In the genomic region with DNA sequence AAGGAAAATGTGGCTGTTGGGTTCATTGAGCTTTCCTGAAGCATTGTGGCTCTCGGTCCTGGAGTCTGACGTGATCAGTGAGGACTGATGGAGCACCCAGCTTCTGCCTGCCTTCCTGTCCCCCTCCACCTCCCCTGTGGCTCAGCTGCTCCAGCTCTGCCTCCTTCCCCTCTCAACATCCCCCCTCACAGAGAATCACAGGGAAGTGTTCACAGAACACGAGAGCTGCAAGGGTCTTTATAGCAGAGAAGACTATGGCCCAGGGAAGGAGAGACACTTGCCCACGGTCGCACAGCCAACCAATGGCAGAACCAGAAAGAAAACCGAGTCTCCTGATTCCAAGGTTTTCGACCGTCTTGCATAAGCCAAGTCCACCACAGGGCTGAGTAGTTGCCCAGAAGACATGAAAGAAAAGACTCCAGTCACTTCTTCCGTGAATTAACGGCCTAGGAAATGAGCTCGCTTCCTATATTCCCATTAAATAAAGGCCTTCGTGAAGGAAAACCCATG, we compare ENCODE assay signal across 1 cellular context.
TF ChIP-seq lines count a peak whose summit lies in the region.

No MANE protein-coding gene starts in this region.

TF ChIP-seq in GM23338, 12 proteins besides CTCF, POLR2A, EP300 and RAD21 (continued from another document):
- TF ChIP-seq, protein P1, sequence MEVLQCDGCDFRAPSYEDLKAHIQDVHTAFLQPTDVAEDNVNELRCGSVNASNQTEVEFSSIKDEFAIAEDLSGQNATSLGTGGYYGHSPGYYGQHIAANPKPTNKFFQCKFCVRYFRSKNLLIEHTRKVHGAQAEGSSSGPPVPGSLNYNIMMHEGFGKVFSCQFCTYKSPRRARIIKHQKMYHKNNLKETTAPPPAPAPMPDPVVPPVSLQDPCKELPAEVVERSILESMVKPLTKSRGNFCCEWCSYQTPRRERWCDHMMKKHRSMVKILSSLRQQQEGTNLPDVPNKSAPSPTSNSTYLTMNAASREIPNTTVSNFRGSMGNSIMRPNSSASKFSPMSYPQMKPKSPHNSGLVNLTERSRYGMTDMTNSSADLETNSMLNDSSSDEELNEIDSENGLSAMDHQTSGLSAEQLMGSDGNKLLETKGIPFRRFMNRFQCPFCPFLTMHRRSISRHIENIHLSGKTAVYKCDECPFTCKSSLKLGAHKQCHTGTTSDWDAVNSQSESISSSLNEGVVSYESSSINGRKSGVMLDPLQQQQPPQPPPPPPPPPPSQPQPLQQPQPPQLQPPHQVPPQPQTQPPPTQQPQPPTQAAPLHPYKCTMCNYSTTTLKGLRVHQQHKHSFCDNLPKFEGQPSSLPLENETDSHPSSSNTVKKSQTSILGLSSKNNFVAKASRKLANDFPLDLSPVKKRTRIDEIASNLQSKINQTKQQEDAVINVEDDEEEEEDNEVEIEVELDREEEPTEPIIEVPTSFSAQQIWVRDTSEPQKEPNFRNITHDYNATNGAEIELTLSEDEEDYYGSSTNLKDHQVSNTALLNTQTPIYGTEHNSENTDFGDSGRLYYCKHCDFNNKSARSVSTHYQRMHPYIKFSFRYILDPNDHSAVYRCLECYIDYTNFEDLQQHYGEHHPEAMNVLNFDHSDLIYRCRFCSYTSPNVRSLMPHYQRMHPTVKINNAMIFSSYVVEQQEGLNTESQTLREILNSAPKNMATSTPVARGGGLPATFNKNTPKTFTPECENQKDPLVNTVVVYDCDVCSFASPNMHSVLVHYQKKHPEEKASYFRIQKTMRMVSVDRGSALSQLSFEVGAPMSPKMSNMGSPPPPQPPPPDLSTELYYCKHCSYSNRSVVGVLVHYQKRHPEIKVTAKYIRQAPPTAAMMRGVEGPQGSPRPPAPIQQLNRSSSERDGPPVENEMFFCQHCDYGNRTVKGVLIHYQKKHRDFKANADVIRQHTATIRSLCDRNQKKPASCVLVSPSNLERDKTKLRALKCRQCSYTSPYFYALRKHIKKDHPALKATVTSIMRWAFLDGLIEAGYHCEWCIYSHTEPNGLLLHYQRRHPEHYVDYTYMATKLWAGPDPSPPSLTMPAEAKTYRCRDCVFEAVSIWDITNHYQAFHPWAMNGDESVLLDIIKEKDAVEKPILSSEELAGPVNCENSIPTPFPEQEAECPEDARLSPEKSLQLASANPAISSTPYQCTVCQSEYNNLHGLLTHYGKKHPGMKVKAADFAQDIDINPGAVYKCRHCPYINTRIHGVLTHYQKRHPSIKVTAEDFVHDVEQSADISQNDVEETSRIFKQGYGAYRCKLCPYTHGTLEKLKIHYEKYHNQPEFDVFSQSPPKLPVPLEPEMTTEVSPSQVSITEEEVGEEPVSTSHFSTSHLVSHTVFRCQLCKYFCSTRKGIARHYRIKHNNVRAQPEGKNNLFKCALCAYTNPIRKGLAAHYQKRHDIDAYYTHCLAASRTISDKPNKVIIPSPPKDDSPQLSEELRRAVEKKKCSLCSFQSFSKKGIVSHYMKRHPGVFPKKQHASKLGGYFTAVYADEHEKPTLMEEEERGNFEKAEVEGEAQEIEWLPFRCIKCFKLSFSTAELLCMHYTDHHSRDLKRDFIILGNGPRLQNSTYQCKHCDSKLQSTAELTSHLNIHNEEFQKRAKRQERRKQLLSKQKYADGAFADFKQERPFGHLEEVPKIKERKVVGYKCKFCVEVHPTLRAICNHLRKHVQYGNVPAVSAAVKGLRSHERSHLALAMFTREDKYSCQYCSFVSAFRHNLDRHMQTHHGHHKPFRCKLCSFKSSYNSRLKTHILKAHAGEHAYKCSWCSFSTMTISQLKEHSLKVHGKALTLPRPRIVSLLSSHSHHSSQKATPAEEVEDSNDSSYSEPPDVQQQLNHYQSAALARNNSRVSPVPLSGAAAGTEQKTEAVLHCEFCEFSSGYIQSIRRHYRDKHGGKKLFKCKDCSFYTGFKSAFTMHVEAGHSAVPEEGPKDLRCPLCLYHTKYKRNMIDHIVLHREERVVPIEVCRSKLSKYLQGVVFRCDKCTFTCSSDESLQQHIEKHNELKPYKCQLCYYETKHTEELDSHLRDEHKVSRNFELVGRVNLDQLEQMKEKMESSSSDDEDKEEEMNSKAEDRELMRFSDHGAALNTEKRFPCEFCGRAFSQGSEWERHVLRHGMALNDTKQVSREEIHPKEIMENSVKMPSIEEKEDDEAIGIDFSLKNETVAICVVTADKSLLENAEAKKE (CRISPR knock-in tag; IDR thresholded peaks at IDR 0.05), result no peak
- TF ChIP-seq EZH2 (IDR thresholded peaks at IDR 0.05; ENCODE audit: low read depth, unreplicated experiment), result no peak
- no peak for TF ChIP-seq ZNF331 (CRISPR knock-in tag; IDR thresholded peaks at IDR 0.05; ENCODE audit: low read depth)
- no peak for TF ChIP-seq CREB1 (CRISPR knock-in tag; IDR thresholded peaks at IDR 0.05; ENCODE audit: low read depth)
- no peak for TF ChIP-seq JUNB (IDR thresholded peaks at IDR 0.05; ENCODE audit: unreplicated experiment)
- no peak for TF ChIP-seq POLR2AphosphoS5 (IDR thresholded peaks at IDR 0.05; ENCODE audit: low read depth)
- TF ChIP-seq, protein P2, sequence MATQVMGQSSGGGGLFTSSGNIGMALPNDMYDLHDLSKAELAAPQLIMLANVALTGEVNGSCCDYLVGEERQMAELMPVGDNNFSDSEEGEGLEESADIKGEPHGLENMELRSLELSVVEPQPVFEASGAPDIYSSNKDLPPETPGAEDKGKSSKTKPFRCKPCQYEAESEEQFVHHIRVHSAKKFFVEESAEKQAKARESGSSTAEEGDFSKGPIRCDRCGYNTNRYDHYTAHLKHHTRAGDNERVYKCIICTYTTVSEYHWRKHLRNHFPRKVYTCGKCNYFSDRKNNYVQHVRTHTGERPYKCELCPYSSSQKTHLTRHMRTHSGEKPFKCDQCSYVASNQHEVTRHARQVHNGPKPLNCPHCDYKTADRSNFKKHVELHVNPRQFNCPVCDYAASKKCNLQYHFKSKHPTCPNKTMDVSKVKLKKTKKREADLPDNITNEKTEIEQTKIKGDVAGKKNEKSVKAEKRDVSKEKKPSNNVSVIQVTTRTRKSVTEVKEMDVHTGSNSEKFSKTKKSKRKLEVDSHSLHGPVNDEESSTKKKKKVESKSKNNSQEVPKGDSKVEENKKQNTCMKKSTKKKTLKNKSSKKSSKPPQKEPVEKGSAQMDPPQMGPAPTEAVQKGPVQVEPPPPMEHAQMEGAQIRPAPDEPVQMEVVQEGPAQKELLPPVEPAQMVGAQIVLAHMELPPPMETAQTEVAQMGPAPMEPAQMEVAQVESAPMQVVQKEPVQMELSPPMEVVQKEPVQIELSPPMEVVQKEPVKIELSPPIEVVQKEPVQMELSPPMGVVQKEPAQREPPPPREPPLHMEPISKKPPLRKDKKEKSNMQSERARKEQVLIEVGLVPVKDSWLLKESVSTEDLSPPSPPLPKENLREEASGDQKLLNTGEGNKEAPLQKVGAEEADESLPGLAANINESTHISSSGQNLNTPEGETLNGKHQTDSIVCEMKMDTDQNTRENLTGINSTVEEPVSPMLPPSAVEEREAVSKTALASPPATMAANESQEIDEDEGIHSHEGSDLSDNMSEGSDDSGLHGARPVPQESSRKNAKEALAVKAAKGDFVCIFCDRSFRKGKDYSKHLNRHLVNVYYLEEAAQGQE (IDR thresholded peaks at IDR 0.05; ENCODE audit: unreplicated experiment), result no peak
- TF ChIP-seq NANOG (IDR thresholded peaks at IDR 0.05; ENCODE audit: borderline replicate concordance), result no peak
- no peak for TF ChIP-seq ETS1 (IDR thresholded peaks at IDR 0.05)
TF ChIP-seq in GM23338: peak in this region for 0.
